Comparison of ENCODE assay signal across 8 cellular contexts in genomic region chr15:99733268-99734039, GRCh38. TPM values are rescaled to one million over a fixed set of nuclear protein-coding genes. Genes with fewer than 3 reads are reported as not detected.
DNase-seq lines count a peak whose midpoint lies in the region; ATAC-seq and TF ChIP-seq lines count a peak whose summit lies in the region.

TSS of gene LYSMD4 (minus strand) at chr15:99733437. CDS start at chr15:99731999, 1,438 bp downstream.

- peak within 1 kb of the TSS; percentile 98 for H3K27ac Mint-ChIP-seq in nephron progenitor cell

- peak; percentile 99 for ATAC-seq in stimulated activated naive CD8-positive, alpha-beta T cell treated with anti-CD3 and anti-CD28 coated beads, Interleukin-15, Interleukin-2, amounts not matched to agents 100 U/mL and 50 U/mL, for 24 hours

- H3K9me3 Mint-ChIP-seq in nephron progenitor cell: peaks cover 4% of the 10 kb centered on the region

- H3K4me3 ChIP-seq in MG63 (peak within 1 kb of the TSS; percentile 60), fibroblast of the aortic adventitia (ENCODE audit: low read depth, low read length) (peak within 1 kb of the TSS; percentile 79)

- H3K27me3 Mint-ChIP-seq in nephron progenitor cell (ENCODE audit: low read depth, poor library complexity): peaks cover 25% of the 10 kb centered on the region

- no peaks in the 10 kb centered on the region for H3K36me3 ChIP-seq in MG63

- H3K4me1 Mint-ChIP-seq in nephron progenitor cell: peaks cover 47% of the 10 kb centered on the region

- DNase-seq in GDM1 (lab: John Stamatoyannopoulos, UW) (peak; percentile 88), HCEC 1CT (peak; percentile 93), MG63 (peak; percentile 95), fibroblast of the aortic adventitia (ENCODE audit: low read depth) (peak; percentile 88), nephron progenitor cell (peak; percentile 98)
- DNase-seq in activated T-helper 9 cell treated with anti-CD3 and anti-CD28 coated beads, Interleukin-2, amount 50 U/mL, for 16 hours (ENCODE audit: low read depth): peak; percentile 99
- DNase-seq in stimulated activated naive CD8-positive, alpha-beta T cell treated with anti-CD3 and anti-CD28 coated beads, Interleukin-15, Interleukin-2, amounts not matched to agents 100 U/mL and 50 U/mL, for 24 hours: peak; percentile 99

- TF ChIP-seq CTCF in fibroblast of the aortic adventitia (IDR thresholded peaks at IDR 0.05; ENCODE audit: insufficient read depth, low read length) (no peak), nephron progenitor cell (IDR thresholded peaks at IDR 0.05) (no peak)

- no peaks in the 10 kb centered on the region for H3K9me3 ChIP-seq in MG63

- peak within 1 kb of the TSS; percentile 86 for H3K4me3 Mint-ChIP-seq in nephron progenitor cell

- H3K36me3 Mint-ChIP-seq in nephron progenitor cell (ENCODE audit: low read depth): peaks cover 4% of the 10 kb centered on the region

- TF ChIP-seq POLR2A in Raji (IDR thresholded peaks at IDR 0.05; ENCODE audit: insufficient read depth, low read depth, low read length): peak; percentile 67

- H3K27me3 ChIP-seq in MG63: no peaks in the 10 kb centered on the region

RNA-seq across cellular contexts. Expression of gene LYSMD4, which starts in this region (rescaled TPM):
- total RNA-seq in MG63 (2014; rRNA removed; shearing (Covaris generic); ENCODE audit: low replicate concordance): 7.0 and 7.6 TPM in 2 replicates
- total RNA-seq in fibroblast of the aortic adventitia (ENCODE audit: low replicate concordance): 2.6 and 9.0 TPM in 2 replicates

Comparison
In these comparisons a context has a peak if more than half of its experiments do, and no peak if none do; other contexts are left out.
1. Peak in every context shown above with its lines: DNase-seq, ATAC-seq and H3K4me3 ChIP-seq.